ENCODE assay signal across 1 cellular context in genomic region chr21:33924766-33925100, GRCh38.
TF ChIP-seq lines count a peak whose summit lies in the region.

No MANE protein-coding gene starts in this region.

TF ChIP-seq in HepG2, 621 proteins besides CTCF, POLR2A, EP300 and RAD21 (continued from another document):
- no peak for TF ChIP-seq LRRFIP1 (CRISPR knock-in tag; conservative IDR thresholded peaks at IDR 0.05)
- TF ChIP-seq ZNF558 (CRISPR knock-in tag; IDR thresholded peaks at IDR 0.05; ENCODE audit: borderline replicate concordance), result no peak
